Comparison of ENCODE assay signal across 16 cellular contexts in the genomic region with DNA sequence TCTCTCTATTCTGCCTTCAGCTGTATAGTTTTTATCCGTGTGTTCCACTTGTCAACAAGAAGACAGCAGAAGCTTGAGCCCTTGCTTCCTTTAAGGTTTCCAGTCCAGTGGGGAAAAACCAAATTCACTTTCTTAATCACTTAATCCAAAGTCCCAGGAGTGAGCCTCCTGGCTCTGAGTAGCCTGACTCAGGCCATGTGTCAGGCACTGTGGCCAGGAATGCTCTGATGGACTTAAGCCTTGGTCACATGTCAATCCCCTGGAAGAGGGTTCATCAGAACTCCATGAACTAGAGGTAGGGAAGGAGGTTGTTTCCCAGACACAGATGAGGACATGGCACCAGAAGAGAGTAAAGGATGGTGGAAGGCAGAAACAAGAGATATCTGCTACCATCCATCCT.
"Had no signal": no experiment of that assay in that cellular context is flagged by ENCODE, and none has a peak within 500 bp of the region (broad histone marks: within the 10 kb centered on the region; RNA-seq: fewer than 3 reads in every experiment).

No MANE protein-coding gene starts in this region.

- H3K36me3 ChIP-seq: right lobe of liver had no signal

- H3K27ac ChIP-seq: right lobe of liver, testis had no signal

- DNase-seq: activated CD4-positive, alpha-beta memory T cell treated with anti-CD3 and anti-CD28 coated beads, Interleukin-2, amount 10 ng/mL, durations not matched to agents 7 days and 5 days; activated CD4-positive, alpha-beta T cell treated with anti-CD3 and anti-CD28 coated beads for 1 hour; activated naive CD4-positive, alpha-beta T cell; activated T-cell treated with anti-CD3 and anti-CD28 coated beads, Interleukin-2, amount 50 U/mL, for 72 hours; caudate nucleus; effector CD4-positive, alpha-beta T cell; midbrain; stimulated activated CD4-positive, alpha-beta T cell treated with anti-CD3 and anti-CD28 coated beads, Interleukin-2, amount 100 ng/mL, for 48 hours; stimulated activated naive CD8-positive, alpha-beta T cell treated with anti-CD3 and anti-CD28 coated beads, Interleukin-15, Interleukin-2, amounts not matched to agents 100 U/mL and 50 U/mL, for 24 hours; testis had no signal

- FAIRE-seq: endothelial cell of umbilical vein, frontal cortex, urothelium cell line had no signal

- H3K9me3 ChIP-seq: right lobe of liver, testis had no signal

- ATAC-seq: activated T-cell treated with anti-CD3 and anti-CD28 coated beads, Interleukin-2, amount 50 U/mL, for 72 hours; stimulated activated naive CD8-positive, alpha-beta T cell treated with anti-CD3 and anti-CD28 coated beads, Interleukin-15, Interleukin-2, amounts not matched to agents 100 U/mL and 50 U/mL, for 24 hours had no signal

- H3K4me1 ChIP-seq: right lobe of liver, testis had no signal

- H3K27me3 ChIP-seq: right lobe of liver, testis had no signal

- H3K4me3 ChIP-seq: coronary artery, lung, right lobe of liver, testis had no signal
